Comparison of ENCODE assay signal across 1 cellular context in genomic region chr7:121395961-121396757, GRCh38.
TF ChIP-seq lines count a peak whose summit lies in the region.

A gene with protein sequence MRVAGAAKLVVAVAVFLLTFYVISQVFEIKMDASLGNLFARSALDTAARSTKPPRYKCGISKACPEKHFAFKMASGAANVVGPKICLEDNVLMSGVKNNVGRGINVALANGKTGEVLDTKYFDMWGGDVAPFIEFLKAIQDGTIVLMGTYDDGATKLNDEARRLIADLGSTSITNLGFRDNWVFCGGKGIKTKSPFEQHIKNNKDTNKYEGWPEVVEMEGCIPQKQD (minus strand): TSS chr7:121396308. CDS start chr7:121382969, 13,339 bp downstream.

TF ChIP-seq in HepG2, 621 proteins besides CTCF, POLR2A, EP300 and RAD21 (continued from another document and continues in another):
- TF ChIP-seq SKIL (CRISPR knock-in tag; IDR thresholded peaks at IDR 0.05; ENCODE audit: borderline replicate concordance) (peak; percentile 30; the same call in 1 of the 2 replicates), ZNF138 (CRISPR knock-in tag; IDR thresholded peaks at IDR 0.05; ENCODE audit: low read depth) (no peak), ATM (IDR thresholded peaks at IDR 0.05; ENCODE audit: borderline replicate concordance) (no peak), TFDP2 (CRISPR knock-in tag; IDR thresholded peaks at IDR 0.05) (peak; percentile 77), UBTF (CRISPR knock-in tag; IDR thresholded peaks at IDR 0.05) (peak; percentile 98), SATB2 (CRISPR knock-in tag; IDR thresholded peaks at IDR 0.05) (no peak), KDM4B (CRISPR knock-in tag; IDR thresholded peaks at IDR 0.05) (0 out of 2 replicates have a peak, but pooled peaks have one; percentile 41), MAF1 (CRISPR knock-in tag; IDR thresholded peaks at IDR 0.05; ENCODE audit: borderline replicate concordance) (no peak), JUN (CRISPR knock-in tag; IDR thresholded peaks at IDR 0.05) (no peak), AFF4 (CRISPR knock-in tag; IDR thresholded peaks at IDR 0.05) (no peak), RBAK (CRISPR knock-in tag; IDR thresholded peaks at IDR 0.05) (no peak), ZNF441 (CRISPR knock-in tag; IDR thresholded peaks at IDR 0.05; ENCODE audit: borderline replicate concordance) (peak; percentile 77), ZNF331 (CRISPR knock-in tag; IDR thresholded peaks at IDR 0.05) (peak; percentile 83), ZBTB40 (IDR thresholded peaks at IDR 0.05) (no peak), ZBTB40 (CRISPR knock-in tag; IDR thresholded peaks at IDR 0.05) (peak; percentile 19; the same call in 1 of the 2 replicates), ARNT2 (CRISPR knock-in tag; IDR thresholded peaks at IDR 0.05; ENCODE audit: low read depth) (peak; percentile 73; the same call in 1 of the 2 replicates), SRSF1 (optimal IDR thresholded peaks at IDR 0.05; ENCODE audit: low read depth, low read length) (peak; percentile 60), ZNF124 (CRISPR knock-in tag; IDR thresholded peaks at IDR 0.05) (0 out of 2 replicates have a peak, but pooled peaks have one; percentile 32), STAG1 (CRISPR knock-in tag; IDR thresholded peaks at IDR 0.05) (no peak), NFIC (IDR thresholded peaks at IDR 0.05; ENCODE audit: low read length) (no peak), RARA (CRISPR knock-in tag; IDR thresholded peaks at IDR 0.05) (no peak), U2AF1 (optimal IDR thresholded peaks at IDR 0.05; ENCODE audit: low read depth, low read length) (no peak), TP53 (CRISPR knock-in tag; conservative IDR thresholded peaks at IDR 0.05) (no peak), MYNN (CRISPR knock-in tag; IDR thresholded peaks at IDR 0.05; ENCODE audit: low read depth) (no peak), TAF1 (CRISPR knock-in tag; IDR thresholded peaks at IDR 0.05) (peak; percentile 95)
- TF ChIP-seq, protein P1, sequence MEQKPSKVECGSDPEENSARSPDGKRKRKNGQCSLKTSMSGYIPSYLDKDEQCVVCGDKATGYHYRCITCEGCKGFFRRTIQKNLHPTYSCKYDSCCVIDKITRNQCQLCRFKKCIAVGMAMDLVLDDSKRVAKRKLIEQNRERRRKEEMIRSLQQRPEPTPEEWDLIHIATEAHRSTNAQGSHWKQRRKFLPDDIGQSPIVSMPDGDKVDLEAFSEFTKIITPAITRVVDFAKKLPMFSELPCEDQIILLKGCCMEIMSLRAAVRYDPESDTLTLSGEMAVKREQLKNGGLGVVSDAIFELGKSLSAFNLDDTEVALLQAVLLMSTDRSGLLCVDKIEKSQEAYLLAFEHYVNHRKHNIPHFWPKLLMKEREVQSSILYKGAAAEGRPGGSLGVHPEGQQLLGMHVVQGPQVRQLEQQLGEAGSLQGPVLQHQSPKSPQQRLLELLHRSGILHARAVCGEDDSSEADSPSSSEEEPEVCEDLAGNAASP (CRISPR knock-in tag; IDR thresholded peaks at IDR 0.05; ENCODE audit: borderline replicate concordance): peak; percentile 35
- TF ChIP-seq, protein P2, sequence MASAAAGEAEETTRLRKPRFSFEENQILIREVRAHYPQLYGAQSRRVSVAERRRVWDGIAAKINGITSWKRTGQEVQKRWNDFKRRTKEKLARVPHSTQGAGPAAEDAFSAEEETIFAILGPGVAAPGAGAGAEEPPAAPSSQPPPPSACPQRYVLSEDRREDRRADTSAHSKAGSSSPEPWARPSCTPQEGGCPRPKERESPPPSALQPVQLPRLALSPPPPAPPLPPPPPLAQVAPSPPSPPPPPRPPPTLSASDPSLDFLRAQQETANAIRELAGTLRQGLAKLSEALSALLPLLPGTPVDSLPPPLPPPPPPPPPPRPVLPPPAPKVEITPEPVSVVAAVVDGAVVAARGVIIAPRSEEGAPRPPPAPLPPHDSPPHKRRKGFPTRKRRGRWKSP (CRISPR knock-in tag; IDR thresholded peaks at IDR 0.05): no peak; the same call in none of the 2 replicates
- TF ChIP-seq, protein P3, sequence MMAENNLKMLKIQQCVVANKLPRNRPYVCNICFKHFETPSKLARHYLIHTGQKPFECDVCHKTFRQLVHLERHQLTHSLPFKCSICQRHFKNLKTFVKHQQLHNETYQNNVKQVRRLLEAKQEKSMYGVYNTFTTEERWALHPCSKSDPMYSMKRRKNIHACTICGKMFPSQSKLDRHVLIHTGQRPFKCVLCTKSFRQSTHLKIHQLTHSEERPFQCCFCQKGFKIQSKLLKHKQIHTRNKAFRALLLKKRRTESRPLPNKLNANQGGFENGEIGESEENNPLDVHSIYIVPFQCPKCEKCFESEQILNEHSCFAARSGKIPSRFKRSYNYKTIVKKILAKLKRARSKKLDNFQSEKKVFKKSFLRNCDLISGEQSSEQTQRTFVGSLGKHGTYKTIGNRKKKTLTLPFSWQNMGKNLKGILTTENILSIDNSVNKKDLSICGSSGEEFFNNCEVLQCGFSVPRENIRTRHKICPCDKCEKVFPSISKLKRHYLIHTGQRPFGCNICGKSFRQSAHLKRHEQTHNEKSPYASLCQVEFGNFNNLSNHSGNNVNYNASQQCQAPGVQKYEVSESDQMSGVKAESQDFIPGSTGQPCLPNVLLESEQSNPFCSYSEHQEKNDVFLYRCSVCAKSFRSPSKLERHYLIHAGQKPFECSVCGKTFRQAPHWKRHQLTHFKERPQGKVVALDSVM (CRISPR knock-in tag; IDR thresholded peaks at IDR 0.05): peak; percentile 94
